Comparison of ENCODE assay signal across 21 cellular contexts in the genomic region with DNA sequence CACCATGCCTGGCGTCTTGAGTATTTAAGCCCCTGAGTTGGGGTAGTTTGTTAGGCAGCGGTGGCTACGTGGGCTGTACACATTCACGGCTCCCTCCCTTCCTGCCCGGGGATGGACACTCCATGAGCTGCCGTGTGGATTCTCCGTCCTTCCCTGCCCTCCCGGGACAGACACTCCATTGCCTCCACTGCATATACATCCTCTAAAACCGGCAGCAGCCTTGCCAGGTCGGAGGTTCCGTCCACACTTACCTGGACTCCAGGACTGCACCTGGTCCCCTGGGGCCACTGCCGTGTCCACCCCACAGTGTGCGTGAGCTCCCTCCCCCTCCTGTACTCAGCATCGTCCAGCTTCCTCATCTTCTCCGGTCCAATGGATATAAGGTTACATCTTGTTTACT. TPM values are rescaled to one million over a fixed set of nuclear protein-coding genes. Genes with fewer than 3 reads are reported as not detected.
DNase-seq lines count a peak whose midpoint lies in the region; ATAC-seq, FAIRE-seq and TF ChIP-seq lines count a peak whose summit lies in the region.
"Had no signal": no experiment of that assay in that cellular context is flagged by ENCODE, and none has a peak within 500 bp of the region (broad histone marks: within the 10 kb centered on the region; RNA-seq: fewer than 3 reads in every experiment).

No MANE protein-coding gene starts in this region.

- H3K36me3 ChIP-seq in RWPE2 (ENCODE audit: low read depth), result no peaks in the 10 kb centered on the region
- H3K36me3 ChIP-seq in mesenchymal stem cell (ENCODE audit: control insufficient read depth in 1 of 2, insufficient read depth in 2 of 2, low read depth in 1 of 2, low read length in 2 of 2), result peaks cover 14 to 29% of the 10 kb centered on the region in 2 experiments
- H3K36me3 ChIP-seq: Peyer's patch had no signal

- peaks cover 3% of the 10 kb centered on the region for H3K79me1 ChIP-seq in mesenchymal stem cell (replicated peaks; ENCODE audit: low read length, poor library complexity, severe bottlenecking)

- H2AK5ac ChIP-seq in mesenchymal stem cell (ENCODE audit: low read length, severe bottlenecking), result peak overlapping the region; percentile 29

- H2BK12ac ChIP-seq in mesenchymal stem cell (ENCODE audit: low read length in 2 of 2), result no peak overlapping the region

- FAIRE-seq in urothelium cell line (lab: Jason Lieb, UNC) (peak; percentile 37), GM19239 (lab: Jason Lieb, UNC) (no peak)
- FAIRE-seq: A549, GM12891, K562 had no signal

- 91% methylated on average over 12 of the region's 15 CpGs for WGBS in mesenchymal stem cell

- H2BK120ac ChIP-seq in mesenchymal stem cell (ENCODE audit: low read depth, low read length), result no peak overlapping the region

- DNase-seq in activated naive CD4-positive, alpha-beta T cell treated with anti-CD3 and anti-CD28 coated beads, Interleukin-2, amount 50 U/mL, for 16 hours, result peak; percentile 7
- no peak for DNase-seq in activated naive CD4-positive, alpha-beta T cell (lab: John Stamatoyannopoulos, UW)
- DNase-seq in RWPE2 (ENCODE audit: low spot score) (peak; percentile 62), mesenchymal stem cell (no peak), urothelium cell line (ENCODE audit: low spot score) (no peak), SK-N-DZ (ENCODE audit: low spot score) (no peak), GM19239 (ENCODE audit: insufficient read length, low spot score) (no peak)
- no peak for DNase-seq in stimulated activated CD4-positive, alpha-beta T cell treated with anti-CD3 and anti-CD28 coated beads, Interleukin-4, amount 100 ng/mL, for 24 hours
- DNase-seq: GOT3, MM.1S, NCI-H1092, NCI-H1436 treated with DMSO at 0.1 percent for 48 hours, NCI-H2029, NCI-H226, NCI-H510A treated with DMSO at 0.1 percent for 48 hours, NCI-H748 treated with DMSO at 0.1 percent for 48 hours, Peyer's patch had no signal

- H3K18ac ChIP-seq in mesenchymal stem cell (ENCODE audit: low read depth in 1 of 2, low read length in 2 of 2), result no peak overlapping the region

- no peak overlapping the region for H3K9ac ChIP-seq in mesenchymal stem cell (ENCODE audit: low read length)

- H3K27me3 ChIP-seq in RWPE2 (ENCODE audit: insufficient read depth, poor library complexity, severe bottlenecking) (no peaks in the 10 kb centered on the region), mesenchymal stem cell (ENCODE audit: control insufficient read depth in 1 of 2, insufficient read depth in 1 of 2, low read length in 2 of 2) (peaks cover 0 to 13% of the 10 kb centered on the region in 2 experiments)
- H3K27me3 ChIP-seq: Peyer's patch, SJSA1 had no signal

- no peak overlapping the region for H2BK15ac ChIP-seq in mesenchymal stem cell (ENCODE audit: low read depth, poor library complexity, severe bottlenecking)

- H4K8ac ChIP-seq in mesenchymal stem cell (ENCODE audit: low read length), result no peak overlapping the region

- no peak overlapping the region for H3K4me2 ChIP-seq in mesenchymal stem cell (ENCODE audit: low read length, poor library complexity, severe bottlenecking)

- ATAC-seq in RWPE2 (ENCODE audit: low read depth), result no peak
- ATAC-seq: A549, K562 had no signal

- H2AFZ ChIP-seq in mesenchymal stem cell (ENCODE audit: low read depth, low read length), result no peak overlapping the region

- no peaks in the 10 kb centered on the region for H3K4me1 ChIP-seq in RWPE2 (ENCODE audit: insufficient read depth, poor library complexity, severe bottlenecking)
- peaks cover 32% of the 10 kb centered on the region for H3K4me1 ChIP-seq in mesenchymal stem cell (ENCODE audit: control insufficient read depth, insufficient read depth, low read depth, low read length)

- H3K4ac ChIP-seq in mesenchymal stem cell (ENCODE audit: low read depth in 1 of 2, low read length in 2 of 2), result no peak overlapping the region

- no peak overlapping the region for H3K23ac ChIP-seq in mesenchymal stem cell (ENCODE audit: low read length in 2 of 2)

- H3K14ac ChIP-seq in mesenchymal stem cell (ENCODE audit: low read length in 2 of 2), result no peak overlapping the region

- H3K27ac ChIP-seq in RWPE2 (ENCODE audit: poor library complexity, severe bottlenecking) (no peak overlapping the region), mesenchymal stem cell (ENCODE audit: low read length, poor library complexity, severe bottlenecking) (no peak overlapping the region)
- H3K27ac ChIP-seq: Peyer's patch, SJSA1 had no signal

- H2BK5ac ChIP-seq in mesenchymal stem cell (ENCODE audit: low read depth, low read length, poor library complexity, severe bottlenecking), result no peak overlapping the region

- TF ChIP-seq CTCF in RWPE2 (IDR thresholded peaks at IDR 0.05; ENCODE audit: poor library complexity, severe bottlenecking), result no peak

- H3K9me3 ChIP-seq in RWPE2 (ENCODE audit: severe bottlenecking), result no peaks in the 10 kb centered on the region
- H3K9me3 ChIP-seq in mesenchymal stem cell (ENCODE audit: control insufficient read depth, low read length), result no peaks in the 10 kb centered on the region
- H3K9me3 ChIP-seq: A549, Peyer's patch, SJSA1 had no signal

- H3K4me3 ChIP-seq in RWPE2 (ENCODE audit: severe bottlenecking) (no peak overlapping the region), mesenchymal stem cell (ENCODE audit: insufficient read depth in 1 of 2, low read depth in 1 of 2, low read length in 2 of 2) (no peak overlapping the region)
- H3K4me3 ChIP-seq: A549, K562, Peyer's patch, SJSA1 had no signal

- no peak overlapping the region for H4K91ac ChIP-seq in mesenchymal stem cell (ENCODE audit: low read length)

RNA-seq across cellular contexts. Expression of a gene that starts 3.5 kb away (rescaled TPM):
- polyA plus RNA-seq in mesenchymal stem cell (2013, experiment 1 of 2), result 6.6 TPM
- 6.9 TPM for polyA plus RNA-seq in mesenchymal stem cell (2013, experiment 2 of 2)
- 12.8 and 13.3 TPM in 2 replicates for polyA plus RNA-seq in SK-N-DZ (2014; cell fraction: cytosol; rRNA removed)
- polyA plus RNA-seq in SK-N-DZ (2014; cell fraction: nucleus; rRNA removed), result 7.8 and 12.7 TPM in 2 replicates

RNA-seq across cellular contexts. Expression of a gene that starts 15.7 kb away (rescaled TPM):
- polyA plus RNA-seq in mesenchymal stem cell (2013, experiment 1 of 2), result 17.6 TPM
- polyA plus RNA-seq in mesenchymal stem cell (2013, experiment 2 of 2), result 17.7 TPM
- 5.7 and 8.8 TPM in 2 replicates for polyA plus RNA-seq in SK-N-DZ (2014; cell fraction: cytosol; rRNA removed)
- 26.0 and 40.7 TPM in 2 replicates for polyA plus RNA-seq in SK-N-DZ (2014; cell fraction: nucleus; rRNA removed)

RNA-seq across cellular contexts. Expression of a gene that starts 16.3 kb away (rescaled TPM):
- polyA plus RNA-seq in mesenchymal stem cell (2013, experiment 1 of 2), result 9.2 TPM
- polyA plus RNA-seq in mesenchymal stem cell (2013, experiment 2 of 2), result 7.2 TPM
- polyA plus RNA-seq in SK-N-DZ (2014; cell fraction: cytosol; rRNA removed), result 11.2 and 35.3 TPM in 2 replicates
- polyA plus RNA-seq in SK-N-DZ (2014; cell fraction: nucleus; rRNA removed), result 81.8 and 136 TPM in 2 replicates

RNA-seq across cellular contexts. Expression of a gene that starts 18.5 kb away (rescaled TPM):
- polyA plus RNA-seq in mesenchymal stem cell (2013, experiment 1 of 2), result 21.1 TPM
- polyA plus RNA-seq in mesenchymal stem cell (2013, experiment 2 of 2), result 23.0 TPM
- polyA plus RNA-seq in SK-N-DZ (2014; cell fraction: cytosol; rRNA removed), result 101 and 107 TPM in 2 replicates
- polyA plus RNA-seq in SK-N-DZ (2014; cell fraction: nucleus; rRNA removed), result 895 and 969 TPM in 2 replicates

RNA-seq across cellular contexts. Expression of a gene that starts 47.4 kb away (rescaled TPM):
- polyA plus RNA-seq in mesenchymal stem cell (2013, experiment 1 of 2), result 9.7 TPM
- polyA plus RNA-seq in mesenchymal stem cell (2013, experiment 2 of 2), result 8.6 TPM
- 14.5 and 21.9 TPM in 2 replicates for polyA plus RNA-seq in SK-N-DZ (2014; cell fraction: cytosol; rRNA removed)
- 18.1 and 19.8 TPM in 2 replicates for polyA plus RNA-seq in SK-N-DZ (2014; cell fraction: nucleus; rRNA removed)

Comparison
In these comparisons a context has a peak if more than half of its experiments do, and no peak if none do; other contexts are left out.
1. DNase-seq: peak in activated naive CD4-positive, alpha-beta T cell treated with anti-CD3 and anti-CD28 coated beads, Interleukin-2, amount 50 U/mL, for 16 hours (single experiment) and RWPE2 (single experiment); none in activated naive CD4-positive, alpha-beta T cell (0 of 4), mesenchymal stem cell (single experiment), urothelium cell line (single experiment), SK-N-DZ (single experiment), GM19239 (single experiment) and stimulated activated CD4-positive, alpha-beta T cell treated with anti-CD3 and anti-CD28 coated beads, Interleukin-4, amount 100 ng/mL, for 24 hours (single experiment).